Comparison of ENCODE assay signal across 12 cellular contexts in the genomic region with DNA sequence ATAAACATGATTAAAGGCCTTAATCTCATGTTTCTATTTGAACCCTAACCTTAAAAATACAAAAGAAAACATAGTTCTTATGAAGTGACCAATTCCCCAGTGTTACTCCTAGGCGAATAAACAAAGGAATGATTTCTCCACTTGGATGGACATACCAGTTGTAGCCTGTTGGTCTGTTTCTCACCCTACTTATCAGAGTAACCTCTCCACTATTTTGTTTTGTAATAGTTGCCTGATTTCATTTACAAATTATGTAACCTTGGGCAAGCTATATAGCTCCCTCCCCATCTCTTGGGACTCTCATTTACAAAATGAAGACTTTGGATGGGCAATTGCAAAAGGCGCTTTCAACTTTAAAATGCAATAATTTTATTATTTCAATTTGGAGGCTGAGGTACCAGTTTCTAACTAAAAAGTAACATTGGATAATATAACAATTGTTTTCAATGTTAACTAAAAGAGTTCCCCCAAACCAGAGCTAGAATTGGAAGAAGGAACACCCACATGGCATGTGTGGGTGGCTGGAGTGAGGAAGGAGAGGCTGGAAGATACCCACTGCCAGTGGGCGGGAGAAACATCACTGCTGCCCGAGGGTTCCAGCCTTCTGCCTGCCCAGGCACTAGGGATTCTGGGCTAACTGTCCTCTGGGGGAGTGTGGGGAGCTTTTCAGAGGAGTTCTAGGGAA.
DNase-seq lines count a peak whose midpoint lies in the region; ATAC-seq, FAIRE-seq and TF ChIP-seq lines count a peak whose summit lies in the region.
"Had no signal": no experiment of that assay in that cellular context is flagged by ENCODE, and none has a peak within 500 bp of the region (broad histone marks: within the 10 kb centered on the region; RNA-seq: fewer than 3 reads in every experiment).

No MANE protein-coding gene starts in this region.

- H3K27me3 ChIP-seq in GM23248 (replicated peaks; ENCODE audit: insufficient read depth) (no peaks in the 10 kb centered on the region), astrocyte (ENCODE audit: insufficient read depth, low read length) (no peaks in the 10 kb centered on the region), right cardiac atrium (ENCODE audit: control insufficient read depth, insufficient read depth) (no peaks in the 10 kb centered on the region), thoracic aorta (replicated peaks; ENCODE audit: insufficient read depth) (no peaks in the 10 kb centered on the region)
- H3K27me3 ChIP-seq: vagina had no signal

- H3K9me2 ChIP-seq in GM23248 (ENCODE audit: insufficient read depth): no peaks in the 10 kb centered on the region

- FAIRE-seq in astrocyte (lab: Jason Lieb, UNC): no peak
- FAIRE-seq: G401.6 had no signal

- H3K4me3 ChIP-seq in GM23248 (peak overlapping the region; percentile 1; the same call in 1 of the 2 replicates), astrocyte (ENCODE audit: insufficient read depth, low read depth, low read length) (no peak overlapping the region), right cardiac atrium (ENCODE audit: low read length) (no peak overlapping the region), thoracic aorta (peak overlapping the region; percentile 30)
- H3K4me3 ChIP-seq: vagina had no signal

- H3K4me2 ChIP-seq in GM23248 (ENCODE audit: unreplicated experiment) (peak overlapping the region; percentile 64), astrocyte (ENCODE audit: low read length) (no peak overlapping the region)

- no peak overlapping the region for H2AFZ ChIP-seq in GM23248
- no peak overlapping the region for H2AFZ ChIP-seq in astrocyte (ENCODE audit: low read depth, low read length)

- peak; percentile 76 to 85 for ATAC-seq in right cardiac atrium
- no peak for ATAC-seq in thoracic aorta (ENCODE audit: insufficient number of reproducible peaks, low FRiP score, low read depth)
- no peak for ATAC-seq in GM21515 (IDR thresholded peaks at IDR 0.05; ENCODE audit: unreplicated experiment)
- ATAC-seq in GM18505 (IDR thresholded peaks at IDR 0.05; ENCODE audit: unreplicated experiment): no peak
- ATAC-seq: CD8-positive, alpha-beta T cell had no signal

- intact Hi-C loops in right cardiac atrium (cut with DNase I): no loop called here

- H3K4me1 ChIP-seq in GM23248 (ENCODE audit: insufficient read depth) (peaks cover 27% of the 10 kb centered on the region), astrocyte (ENCODE audit: insufficient read depth, low read length) (no peaks in the 10 kb centered on the region), right cardiac atrium (ENCODE audit: control insufficient read depth, insufficient read depth, low read length) (peaks cover 14% of the 10 kb centered on the region), thoracic aorta (ENCODE audit: control insufficient read depth in 1 of 2, low read depth in 2 of 2) (peaks cover 30 to 49% of the 10 kb centered on the region in 2 donors)

- no peak for TF ChIP-seq POLR2A in GM18505 (IDR thresholded peaks at IDR 0.05; ENCODE audit: borderline replicate concordance, extremely low read depth, insufficient read depth, insufficient read length)

- TF ChIP-seq CTCF in astrocyte (IDR thresholded peaks at IDR 0.05; ENCODE audit: insufficient read depth, low read depth, low read length) (no peak), thoracic aorta (IDR thresholded peaks at IDR 0.05) (no peak)

- H4K20me1 ChIP-seq in GM23248 (ENCODE audit: insufficient read depth) (no peaks in the 10 kb centered on the region), astrocyte (ENCODE audit: insufficient read depth, low read length) (peaks cover 12% of the 10 kb centered on the region)

- DNase-seq in GM23248 (peak; percentile 58), astrocyte (ENCODE audit: low read depth) (peak; percentile 23), right cardiac atrium (peak in 2 of 3 donors; percentile 55 to 60), thoracic aorta (ENCODE audit: low spot score) (no peak), SIG-M5 (lab: John Stamatoyannopoulos, UW) (no peak)
- DNase-seq: CD8-positive, alpha-beta T cell; NCI-H1092 treated with DMSO at 0.1 percent for 48 hours had no signal

- peaks cover 2% of the 10 kb centered on the region for H3K36me3 Mint-ChIP-seq in astrocyte (ENCODE audit: low read depth, unreplicated experiment)

- H3K9me3 Mint-ChIP-seq in astrocyte (ENCODE audit: unreplicated experiment): no peaks in the 10 kb centered on the region
- H3K9me3 Mint-ChIP-seq: activated naive CD4-positive, alpha-beta T cell treated with anti-CD3 and anti-CD28 coated beads, Interleukin-2, amount 50 U/mL, for 24 hours; CD8-positive, alpha-beta T cell had no signal

- H3K27ac Mint-ChIP-seq in astrocyte (ENCODE audit: unreplicated experiment): peak overlapping the region; percentile 53
- H3K27ac Mint-ChIP-seq: activated naive CD4-positive, alpha-beta T cell treated with anti-CD3 and anti-CD28 coated beads, Interleukin-2, amount 50 U/mL, for 24 hours had no signal

- H3K36me3 ChIP-seq in GM23248 (ENCODE audit: low read depth) (no peaks in the 10 kb centered on the region; the same call in 1 of the 2 replicates), astrocyte (ENCODE audit: insufficient read depth, low read length) (no peaks in the 10 kb centered on the region), thoracic aorta (no peaks in the 10 kb centered on the region)
- H3K36me3 ChIP-seq: vagina had no signal

- peaks cover 5% of the 10 kb centered on the region for H3K4me1 Mint-ChIP-seq in astrocyte (ENCODE audit: low read depth, unreplicated experiment)

- H3K4me3 Mint-ChIP-seq in astrocyte (ENCODE audit: unreplicated experiment): no peak overlapping the region
- H3K4me3 Mint-ChIP-seq: activated naive CD4-positive, alpha-beta T cell treated with anti-CD3 and anti-CD28 coated beads, Interleukin-2, amount 50 U/mL, for 24 hours; CD8-positive, alpha-beta T cell had no signal

- peak overlapping the region; percentile 57 for H3K27ac ChIP-seq in GM23248
- no peak overlapping the region for H3K27ac ChIP-seq in astrocyte (ENCODE audit: low read depth, low read length)
- peak overlapping the region; percentile 86 for H3K27ac ChIP-seq in right cardiac atrium (ENCODE audit: low read length)
- peak overlapping the region; percentile 76 to 77 for H3K27ac ChIP-seq in thoracic aorta
- H3K27ac ChIP-seq: vagina had no signal

- in situ Hi-C loops in GM23248 (cut with MboI): no loop called here

- H3K9me3 ChIP-seq in GM23248 (ENCODE audit: low read depth) (no peaks in the 10 kb centered on the region), astrocyte (ENCODE audit: insufficient read depth, low read depth, low read length) (no peaks in the 10 kb centered on the region), right cardiac atrium (ENCODE audit: control insufficient read depth, low read length) (no peaks in the 10 kb centered on the region), thoracic aorta (no peaks in the 10 kb centered on the region)
- H3K9me3 ChIP-seq: vagina had no signal

- H3K9ac ChIP-seq in GM23248: peak overlapping the region; percentile 7; the same call in 1 of the 2 replicates
- H3K9ac ChIP-seq in astrocyte (ENCODE audit: low read length): no peak overlapping the region

- 27 to 34% methylated on average over 4 of the region's 4 CpGs for WGBS in GM23248 (ENCODE audit: low coverage in 1 of 2, low lambda C conversion rate in 2 of 2, missing lambda C conversion rate in 2 of 2), 2 experiments
- WGBS in right cardiac atrium: 67% methylated on average over 4 of the region's 4 CpGs

- H3K27me3 Mint-ChIP-seq in astrocyte (ENCODE audit: low read depth, unreplicated experiment): no peaks in the 10 kb centered on the region
- H3K27me3 Mint-ChIP-seq: activated naive CD4-positive, alpha-beta T cell treated with anti-CD3 and anti-CD28 coated beads, Interleukin-2, amount 50 U/mL, for 24 hours had no signal

- 0 out of 2 replicates have a peak, but pooled peaks cover 4% of the 10 kb centered on the region for H3F3A ChIP-seq in GM23248 (ENCODE audit: insufficient read depth)

- peaks cover 57% of the 10 kb centered on the region for H3K79me2 ChIP-seq in GM23248 (ENCODE audit: insufficient read depth)
- H3K79me2 ChIP-seq in astrocyte (ENCODE audit: insufficient read depth, low read length): peaks cover 26% of the 10 kb centered on the region

Comparison
In these comparisons a context has a peak if more than half of its experiments do, and no peak if none do; other contexts are left out.
1. DNase-seq: peak in GM23248 (single experiment), astrocyte (single experiment) and right cardiac atrium (2 of 3); none in thoracic aorta (single experiment) and SIG-M5 (single experiment).
2. H3K4me3 ChIP-seq: peak in GM23248 (single experiment) and thoracic aorta (single experiment); none in astrocyte (single experiment) and right cardiac atrium (single experiment).
3. ATAC-seq: peak in right cardiac atrium (2 of 2); none in thoracic aorta (single experiment), GM21515 (single experiment) and GM18505 (single experiment).